11 cellular contexts compared by ENCODE assay signal in genomic region chrX:3262906-3263305, GRCh38.
DNase-seq lines count a peak whose midpoint lies in the region; ATAC-seq and TF ChIP-seq lines count a peak whose summit lies in the region.
"Had no signal": no experiment of that assay in that cellular context is flagged by ENCODE, and none has a peak within 500 bp of the region (broad histone marks: within the 10 kb centered on the region; RNA-seq: fewer than 3 reads in every experiment).

No MANE protein-coding gene starts in this region.

- peaks cover 3% of the 10 kb centered on the region for H3K27me3 Mint-ChIP-seq in brain
- H3K27me3 Mint-ChIP-seq: B cell had no signal

- peaks cover 4% of the 10 kb centered on the region for H3K27me3 ChIP-seq in A673 (replicated peaks; ENCODE audit: insufficient read depth, low read depth, low read length, poor library complexity)
- no peaks in the 10 kb centered on the region for H3K27me3 ChIP-seq in left lung

- DNase-seq in A673 (ENCODE audit: low spot score) = peak; percentile 43
- DNase-seq in LoVo (ENCODE audit: low spot score) = peak; percentile 5
- no peak for DNase-seq in left lung
- DNase-seq in activated naive CD4-positive, alpha-beta T cell (lab: John Stamatoyannopoulos, UW) = no peak
- DNase-seq in occipital lobe (lab: John Stamatoyannopoulos, UW) = no peak
- DNase-seq in NCI-H82 treated with DMSO at 0.1 percent for 48 hours (lab: John Stamatoyannopoulos, UW; ENCODE audit: unreplicated experiment) = no peak
- DNase-seq in SKM-1 treated with dmso at 0.1 percent for 144 hours (lab: John Stamatoyannopoulos, UW; ENCODE audit: unreplicated experiment) = no peak
- DNase-seq: activated CD4-positive, alpha-beta T cell treated with anti-CD3 and anti-CD28 coated beads, Interleukin-2, amount 50 U/mL, for 4 hours; NCI-H1105 had no signal

- POLR2A ChIA-PET in A673 (lab: Charles Lee; ENCODE audit: low non-redundant PET) = no interaction called here

- no TSS peak for BruUV-seq in A673 (replicated peaks; lab: Mats Ljungman, UMichigan)

- no peaks in the 10 kb centered on the region for H3K36me3 Mint-ChIP-seq in brain

- H3K4me1 ChIP-seq in A673 (ENCODE audit: insufficient read depth, low read length, poor library complexity, severe bottlenecking) (no peaks in the 10 kb centered on the region), left lung (no peaks in the 10 kb centered on the region)

- H3K4me1 Mint-ChIP-seq in brain = no peaks in the 10 kb centered on the region
- H3K4me1 Mint-ChIP-seq: B cell had no signal

- peaks cover 3 to 32% (median 13%) of the 10 kb centered on the region in 5 experiments for H3K9me3 Mint-ChIP-seq in brain

- peak overlapping the region in 3 of 5 experiments; percentile 28 to 72 (median 54) for H3K27ac Mint-ChIP-seq in brain
- H3K27ac Mint-ChIP-seq: B cell had no signal

- TF ChIP-seq CTCF in A673 (conservative IDR thresholded peaks at IDR 0.05; ENCODE audit: low read depth, low read length) (no peak), brain (conservative IDR thresholded peaks at IDR 0.05) (no peak), left lung (IDR thresholded peaks at IDR 0.05) (no peak)

- H3K4me3 ChIP-seq in A673 (ENCODE audit: low read depth, low read length, poor library complexity, severe bottlenecking) = no peak overlapping the region
- no peak overlapping the region for H3K4me3 ChIP-seq in left lung

- no peaks in the 10 kb centered on the region for H3K36me3 ChIP-seq in A673 (ENCODE audit: insufficient read depth, low read length, poor library complexity, severe bottlenecking)
- H3K36me3 ChIP-seq in left lung = no peaks in the 10 kb centered on the region

- H3K4me3 Mint-ChIP-seq in brain = no peak overlapping the region
- H3K4me3 Mint-ChIP-seq: B cell had no signal

- H3K9me3 ChIP-seq in A673 (ENCODE audit: low read depth, low read length, poor library complexity, severe bottlenecking) (no peaks in the 10 kb centered on the region), left lung (no peaks in the 10 kb centered on the region)

- H3K27ac ChIP-seq in A673 (ENCODE audit: low read depth, low read length, poor library complexity, severe bottlenecking) (no peak overlapping the region), left lung (no peak overlapping the region)

- CTCF ChIA-PET in A673 (lab: Charles Lee) = no interaction called here

- intact Hi-C loops in A673 (cut with micrococcal nuclease; ENCODE audit: unreplicated experiment) = no loop called here
- intact Hi-C loops in left lung (cut with DNase I) = no loop called here

- peak; percentile 79 for ATAC-seq in left lung

Comparison
In these comparisons a context has a peak if more than half of its experiments do, and no peak if none do; other contexts are left out.
1. DNase-seq: peak in A673 (single experiment) and LoVo (single experiment); none in left lung (0 of 2), activated naive CD4-positive, alpha-beta T cell (0 of 4), occipital lobe (single experiment), NCI-H82 treated with DMSO at 0.1 percent for 48 hours (single experiment) and SKM-1 treated with dmso at 0.1 percent for 144 hours (single experiment).